In genomic region chr1:22953392-22954141, GRCh38 we compare ENCODE assay signal across 2 cellular contexts.
TF ChIP-seq lines count a peak whose summit lies in the region.

No MANE protein-coding gene starts in this region.

TF ChIP-seq in GM23338, 12 proteins besides CTCF, POLR2A, EP300 and RAD21:
- TF ChIP-seq EZH2 (IDR thresholded peaks at IDR 0.05; ENCODE audit: low read depth, unreplicated experiment) = no peak
- 0 out of 2 replicates have a peak, but pooled peaks have one; percentile 57 for TF ChIP-seq CREB1 (CRISPR knock-in tag; IDR thresholded peaks at IDR 0.05; ENCODE audit: low read depth)

TF ChIP-seq in IMR-90, 13 proteins besides CTCF, POLR2A, EP300 and RAD21:
- TF ChIP-seq RCOR1 (IDR thresholded peaks at IDR 0.05; ENCODE audit: insufficient replicate concordance, low read length) (no peak), CHD1 (IDR thresholded peaks at IDR 0.05; ENCODE audit: low read depth, low read length) (no peak), USF2 (IDR thresholded peaks at IDR 0.05; ENCODE audit: low read depth, low read length) (no peak), BHLHE40 (IDR thresholded peaks at IDR 0.05; ENCODE audit: low read depth, low read length) (no peak), ELK1 (IDR thresholded peaks at IDR 0.05; ENCODE audit: borderline replicate concordance, low read depth, low read length) (no peak), CEBPB (IDR thresholded peaks at IDR 0.05; ENCODE audit: low read depth, low read length) (no peak), MXI1 (IDR thresholded peaks at IDR 0.05; ENCODE audit: borderline replicate concordance, low read depth, low read length) (no peak), SMC3 (IDR thresholded peaks at IDR 0.05; ENCODE audit: low read depth, low read length) (no peak), NFE2L2 (IDR thresholded peaks at IDR 0.05; ENCODE audit: low read depth, low read length) (no peak), FOS (IDR thresholded peaks at IDR 0.05; ENCODE audit: low read depth, low read length) (no peak)
